9 cellular contexts compared by ENCODE assay signal in genomic region chr3:72820405-72820804, GRCh38. TPM values are rescaled to one million over a fixed set of nuclear protein-coding genes. Genes with fewer than 3 reads are reported as not detected.
DNase-seq lines count a peak whose midpoint lies in the region; ATAC-seq, FAIRE-seq and TF ChIP-seq lines count a peak whose summit lies in the region.
"Had no signal": no experiment of that assay in that cellular context is flagged by ENCODE, and none has a peak within 500 bp of the region (broad histone marks: within the 10 kb centered on the region; RNA-seq: fewer than 3 reads in every experiment).

No MANE protein-coding gene starts in this region.

- H3K27ac Mint-ChIP-seq in osteocyte (ENCODE audit: unreplicated experiment): no peak overlapping the region

- H3K4me2 ChIP-seq in MM.1S (ENCODE audit: low read depth, low read length): no peak overlapping the region

- no peaks in the 10 kb centered on the region for H4K20me1 ChIP-seq in MM.1S (ENCODE audit: insufficient read depth, low read length)

- H3K4me1 Mint-ChIP-seq in osteocyte (ENCODE audit: unreplicated experiment): peaks cover 5% of the 10 kb centered on the region

- TF ChIP-seq CTCF in astrocyte of the cerebellum (IDR thresholded peaks at IDR 0.05; ENCODE audit: low read depth, low read length, missing control alignments): no peak
- no peak for TF ChIP-seq CTCF in osteocyte (IDR thresholded peaks at IDR 0.05)
- no peak for TF ChIP-seq CTCF in MM.1S (IDR thresholded peaks at IDR 0.05; ENCODE audit: low read length)

- no peaks in the 10 kb centered on the region for H3K9me3 ChIP-seq in MM.1S (replicated peaks; ENCODE audit: insufficient read depth, low read length)

- H3F3A ChIP-seq in MM.1S (ENCODE audit: insufficient read depth, low read length): peaks cover 21% of the 10 kb centered on the region

- no peaks in the 10 kb centered on the region for H3K9me2 ChIP-seq in MM.1S (replicated peaks; ENCODE audit: insufficient read depth, low read length)

- no peak overlapping the region for H3K4me3 Mint-ChIP-seq in osteocyte (ENCODE audit: unreplicated experiment)

- H3K27me3 Mint-ChIP-seq in osteocyte (ENCODE audit: unreplicated experiment): no peaks in the 10 kb centered on the region

- in situ Hi-C loops in astrocyte of the cerebellum (cut with HindIII; ENCODE audit: low sequenced_read_pairs): no loop called here

- H3K79me2 ChIP-seq in ACC112 (ENCODE audit: control insufficient read depth, insufficient read depth, low read length, unreplicated experiment) (no peaks in the 10 kb centered on the region), MM.1S (ENCODE audit: low read length) (no peaks in the 10 kb centered on the region)

- peak; percentile 6 for DNase-seq in HTR-8/SVneo (ENCODE audit: insufficient read length, low spot score)
- DNase-seq in astrocyte of the cerebellum (ENCODE audit: low read depth): peak; percentile 49
- DNase-seq in kidney tubule cell (ENCODE audit: low spot score): peak; percentile 38
- no peak for DNase-seq in osteocyte (ENCODE audit: extremely low spot score, unreplicated experiment)
- DNase-seq in activated CD4-positive, alpha-beta T cell treated with anti-CD3 and anti-CD28 coated beads for 48 hours: no peak
- no peak for DNase-seq in MM.1S
- DNase-seq: activated effector memory CD4-positive, alpha-beta T cell treated with anti-CD3 and anti-CD28 coated beads, Interleukin-2, amount 50 U/mL, for 16 hours had no signal

- H3K27ac ChIP-seq in ACC112 (ENCODE audit: low read depth, low read length) (peak overlapping the region; percentile 41; the same call in 1 of the 2 replicates), MM.1S (ENCODE audit: low read length) (no peak overlapping the region)

- H3K9ac ChIP-seq in MM.1S (ENCODE audit: low read length): no peak overlapping the region

- H3K36me3 Mint-ChIP-seq in osteocyte (ENCODE audit: unreplicated experiment): peaks cover 7% of the 10 kb centered on the region

- no peak overlapping the region for H2AFZ ChIP-seq in ACC112 (ENCODE audit: low read length, unreplicated experiment)
- no peak overlapping the region for H2AFZ ChIP-seq in MM.1S (ENCODE audit: low read length)

- H3K36me3 ChIP-seq in ACC112 (ENCODE audit: insufficient read depth, low read length): no peaks in the 10 kb centered on the region
- H3K36me3 ChIP-seq in MM.1S (replicated peaks; ENCODE audit: insufficient read depth, low read length): no peaks in the 10 kb centered on the region

- H3K4me1 ChIP-seq in ACC112 (ENCODE audit: control insufficient read depth, insufficient read depth, low read length, unreplicated experiment): peaks cover 50% of the 10 kb centered on the region
- H3K4me1 ChIP-seq in MM.1S (ENCODE audit: low read length): peaks cover 36% of the 10 kb centered on the region

- no peaks in the 10 kb centered on the region for H3K27me3 ChIP-seq in ACC112 (ENCODE audit: insufficient read depth, low read length)
- H3K27me3 ChIP-seq in MM.1S (replicated peaks; ENCODE audit: insufficient read depth, low read length): no peaks in the 10 kb centered on the region

- H3K9me3 Mint-ChIP-seq in osteocyte (ENCODE audit: unreplicated experiment): no peaks in the 10 kb centered on the region

- H3K4me3 ChIP-seq in ACC112 (ENCODE audit: low read depth, low read length) (0 out of 2 replicates have a peak overlapping the region, but pooled peaks have one; percentile 5), astrocyte of the cerebellum (ENCODE audit: low read depth, low read length) (no peak overlapping the region), MM.1S (ENCODE audit: low read length) (no peak overlapping the region)

- FAIRE-seq in HTR-8/SVneo (lab: Jason Lieb, UNC): no peak

- ATAC-seq in HG02588 (IDR thresholded peaks at IDR 0.05; ENCODE audit: unreplicated experiment): no peak

RNA-seq across cellular contexts. Expression of gene SHQ1, which starts 27.8 kb away (rescaled TPM):
- total RNA-seq in osteocyte: 18.0 and 19.2 TPM in 2 replicates

Comparison
In these comparisons a context has a peak if more than half of its experiments do, and no peak if none do; other contexts are left out.
1. DNase-seq: peak in HTR-8/SVneo (single experiment), astrocyte of the cerebellum (single experiment) and kidney tubule cell (single experiment); none in osteocyte (single experiment), activated CD4-positive, alpha-beta T cell treated with anti-CD3 and anti-CD28 coated beads for 48 hours (single experiment) and MM.1S (single experiment).